ENCODE assay signal across 22 cellular contexts in genomic region chr7:55517936-55518689, GRCh38. TPM values are rescaled to one million over a fixed set of nuclear protein-coding genes. Genes with fewer than 3 reads are reported as not detected.
DNase-seq lines count a peak whose midpoint lies in the region; ATAC-seq and TF ChIP-seq lines count a peak whose summit lies in the region.
"Had no signal": no experiment of that assay in that cellular context is flagged by ENCODE, and none has a peak within 500 bp of the region (broad histone marks: within the 10 kb centered on the region; RNA-seq: fewer than 3 reads in every experiment).

No MANE protein-coding gene starts in this region.

- no peaks in the 10 kb centered on the region for H4K20me1 ChIP-seq in MM.1S (ENCODE audit: insufficient read depth, low read length)

- no peak overlapping the region for H3K4me3 Mint-ChIP-seq in activated CD4-positive, alpha-beta T cell treated with anti-CD3 and anti-CD28 coated beads for 36 hours
- H3K4me3 Mint-ChIP-seq: neural crest cell had no signal

- intact Hi-C loops in activated CD4-positive, alpha-beta T cell treated with anti-CD3 and anti-CD28 coated beads for 36 hours (cut with DNase I, micrococcal nuclease), result loop anchor here (1.0 to 5.0 kb wide), 7 partner anchors 15 to 386 kb away; no protein-coding TSS in a partner anchor

- H3K27ac ChIP-seq in MM.1S (ENCODE audit: low read length), result peak overlapping the region; percentile 98; the same call in 1 of the 2 replicates
- H3K27ac ChIP-seq: dorsolateral prefrontal cortex, KMS-11, sigmoid colon had no signal

- ATAC-seq in activated CD4-positive, alpha-beta T cell treated with anti-CD3 and anti-CD28 coated beads for 36 hours, result no peak
- no peak for ATAC-seq in HG02571 (IDR thresholded peaks at IDR 0.05; ENCODE audit: unreplicated experiment)

- H3K27me3 ChIP-seq in MM.1S (replicated peaks; ENCODE audit: insufficient read depth, low read length), result no peaks in the 10 kb centered on the region
- H3K27me3 ChIP-seq: dorsolateral prefrontal cortex, sigmoid colon, transverse colon had no signal

- TF ChIP-seq CTCF in MM.1S (IDR thresholded peaks at IDR 0.05; ENCODE audit: low read length), result no peak
- TF ChIP-seq CTCF in astrocyte of the spinal cord (IDR thresholded peaks at IDR 0.05; ENCODE audit: low read depth, low read length), result no peak

- no peak overlapping the region for H3K9ac ChIP-seq in MM.1S (ENCODE audit: low read length)
- H3K9ac ChIP-seq: KMS-11 had no signal

- peaks cover 63% of the 10 kb centered on the region for H3K4me1 Mint-ChIP-seq in activated CD4-positive, alpha-beta T cell treated with anti-CD3 and anti-CD28 coated beads for 36 hours

- in situ Hi-C loops in astrocyte of the spinal cord (cut with HindIII; ENCODE audit: low sequenced_read_pairs), result no loop called here

- H3K27ac Mint-ChIP-seq in activated CD4-positive, alpha-beta T cell treated with anti-CD3 and anti-CD28 coated beads for 36 hours, result peak overlapping the region; percentile 37

- no peaks in the 10 kb centered on the region for H3K9me3 Mint-ChIP-seq in activated CD4-positive, alpha-beta T cell treated with anti-CD3 and anti-CD28 coated beads for 36 hours (ENCODE audit: low read depth)
- H3K9me3 Mint-ChIP-seq: neural crest cell had no signal

- H3K36me3 Mint-ChIP-seq in activated CD4-positive, alpha-beta T cell treated with anti-CD3 and anti-CD28 coated beads for 36 hours (ENCODE audit: low read depth), result peaks cover 43% of the 10 kb centered on the region

- H3F3A ChIP-seq in MM.1S (ENCODE audit: insufficient read depth, low read length), result peaks cover 56% of the 10 kb centered on the region

- H3K9me2 ChIP-seq in MM.1S (replicated peaks; ENCODE audit: insufficient read depth, low read length), result no peaks in the 10 kb centered on the region

- H2AFZ ChIP-seq in MM.1S (ENCODE audit: low read length), result no peak overlapping the region

- no peaks in the 10 kb centered on the region for H3K9me3 ChIP-seq in MM.1S (replicated peaks; ENCODE audit: insufficient read depth, low read length)
- H3K9me3 ChIP-seq: sigmoid colon, transverse colon had no signal

- no peak overlapping the region for H3K4me3 ChIP-seq in MM.1S (ENCODE audit: low read length)
- no peak overlapping the region for H3K4me3 ChIP-seq in astrocyte of the spinal cord (ENCODE audit: low read depth, low read length)
- H3K4me3 ChIP-seq: dorsolateral prefrontal cortex, sigmoid colon, transverse colon had no signal

- no peak overlapping the region; the same call in 1 of the 2 replicates for H3K4me2 ChIP-seq in MM.1S (ENCODE audit: low read depth, low read length)
- H3K4me2 ChIP-seq: KMS-11 had no signal

- peaks cover 89% of the 10 kb centered on the region for H3K79me2 ChIP-seq in MM.1S (ENCODE audit: low read length)

- no peaks in the 10 kb centered on the region for H3K27me3 Mint-ChIP-seq in activated CD4-positive, alpha-beta T cell treated with anti-CD3 and anti-CD28 coated beads for 36 hours

- POLR2A ChIA-PET in activated CD4-positive, alpha-beta T cell treated with anti-CD3 and anti-CD28 coated beads for 36 hours (lab: Charles Lee), result interaction anchor here (0.5 to 2.4 kb wide), 3 partner anchors 15 to 209 kb away, joined by 3 to 8 read pairs (median 4); no protein-coding TSS in a partner anchor

- H3K4me1 ChIP-seq in MM.1S (ENCODE audit: low read length), result peaks cover 64% of the 10 kb centered on the region

- CTCF ChIA-PET in activated CD4-positive, alpha-beta T cell treated with anti-CD3 and anti-CD28 coated beads for 36 hours (lab: Charles Lee), result interaction anchor here (0.7 to 2.3 kb wide), 2 partner anchors 10 to 14 kb away, joined by 4 to 14 read pairs; no protein-coding TSS in a partner anchor

- DNase-seq in activated CD4-positive, alpha-beta T cell treated with anti-CD3 and anti-CD28 coated beads for 36 hours, result no peak
- DNase-seq in activated CD4-positive, alpha-beta T cell treated with anti-CD3 and anti-CD28 coated beads, Interleukin-2, amount 50 U/mL, for 4 hours, result no peak
- DNase-seq in MM.1S (no peak), astrocyte of the spinal cord (ENCODE audit: low read depth, low spot score) (peak; percentile 50), smooth muscle cell of the brain vasculature (ENCODE audit: low read depth, low spot score) (peak; percentile 36), NCI-H2107 (lab: John Stamatoyannopoulos, UW) (no peak)
- DNase-seq in activated naive CD4-positive, alpha-beta T cell (lab: John Stamatoyannopoulos, UW), result no peak
- DNase-seq: 8988T, aorta, caudate nucleus, DMS79 treated with DMSO at 0.1 percent for 48 hours, dorsolateral prefrontal cortex, glutamatergic neuron, H7, NCI-H146, NCI-H510A, posterior cingulate gyrus, sigmoid colon, transverse colon had no signal

- H3K36me3 ChIP-seq in MM.1S (replicated peaks; ENCODE audit: insufficient read depth, low read length), result peaks cover 16% of the 10 kb centered on the region

RNA-seq across cellular contexts. Expression of gene VOPP1, which starts 54.2 kb away (rescaled TPM):
- 10 to 100 TPM; 63.7 to 64.2 TPM for total RNA-seq in activated CD4-positive, alpha-beta T cell treated with anti-CD3 and anti-CD28 coated beads for 36 hours

Comparison
In these comparisons a context has a peak if more than half of its experiments do, and no peak if none do; other contexts are left out.
1. DNase-seq: peak in astrocyte of the spinal cord (single experiment) and smooth muscle cell of the brain vasculature (single experiment); none in activated CD4-positive, alpha-beta T cell treated with anti-CD3 and anti-CD28 coated beads for 36 hours (single experiment), activated CD4-positive, alpha-beta T cell treated with anti-CD3 and anti-CD28 coated beads, Interleukin-2, amount 50 U/mL, for 4 hours (0 of 2), MM.1S (single experiment), NCI-H2107 (single experiment) and activated naive CD4-positive, alpha-beta T cell (0 of 4).